In the genomic region with DNA sequence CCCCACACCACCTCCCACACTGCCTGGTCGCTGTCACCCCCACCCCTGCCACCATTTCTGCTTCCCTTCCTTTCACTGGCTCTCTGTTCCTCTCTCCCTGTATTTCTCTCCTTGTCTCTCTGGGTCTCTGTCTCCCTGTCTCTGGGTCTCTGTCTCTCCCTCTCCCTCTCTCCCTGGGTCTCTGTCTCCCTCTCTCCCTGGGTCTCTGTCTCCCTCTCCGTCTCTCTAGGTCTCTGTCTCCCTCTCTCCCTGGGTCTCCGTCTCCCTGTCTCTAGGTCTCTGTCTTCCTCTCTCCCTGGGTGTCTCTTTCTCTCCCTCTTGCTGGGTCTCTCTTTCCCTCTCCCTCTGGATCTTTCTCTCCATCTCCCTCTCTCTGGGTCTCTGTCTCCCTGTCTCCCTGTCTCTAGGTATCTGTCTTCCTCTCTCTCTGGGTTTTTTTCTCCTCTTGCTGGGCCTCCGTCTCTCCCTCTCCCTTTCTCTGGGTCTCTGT, we compare ENCODE assay signal across 1 cellular context.
TF ChIP-seq lines count a peak whose summit lies in the region.

No MANE protein-coding gene starts in this region.

TF ChIP-seq in IMR-90, 13 proteins besides CTCF, POLR2A, EP300 and RAD21 (continued from another document):
- TF ChIP-seq USF2 (IDR thresholded peaks at IDR 0.05; ENCODE audit: low read depth, low read length) (no peak), SMC3 (IDR thresholded peaks at IDR 0.05; ENCODE audit: low read depth, low read length) (no peak), FOS (IDR thresholded peaks at IDR 0.05; ENCODE audit: low read depth, low read length) (no peak), MAFK (IDR thresholded peaks at IDR 0.05; ENCODE audit: low read depth, low read length) (no peak), RFX5 (IDR thresholded peaks at IDR 0.05; ENCODE audit: low read depth, low read length) (no peak), MXI1 (IDR thresholded peaks at IDR 0.05; ENCODE audit: borderline replicate concordance, low read depth, low read length) (no peak)
